12 cellular contexts compared by ENCODE assay signal in the genomic region with DNA sequence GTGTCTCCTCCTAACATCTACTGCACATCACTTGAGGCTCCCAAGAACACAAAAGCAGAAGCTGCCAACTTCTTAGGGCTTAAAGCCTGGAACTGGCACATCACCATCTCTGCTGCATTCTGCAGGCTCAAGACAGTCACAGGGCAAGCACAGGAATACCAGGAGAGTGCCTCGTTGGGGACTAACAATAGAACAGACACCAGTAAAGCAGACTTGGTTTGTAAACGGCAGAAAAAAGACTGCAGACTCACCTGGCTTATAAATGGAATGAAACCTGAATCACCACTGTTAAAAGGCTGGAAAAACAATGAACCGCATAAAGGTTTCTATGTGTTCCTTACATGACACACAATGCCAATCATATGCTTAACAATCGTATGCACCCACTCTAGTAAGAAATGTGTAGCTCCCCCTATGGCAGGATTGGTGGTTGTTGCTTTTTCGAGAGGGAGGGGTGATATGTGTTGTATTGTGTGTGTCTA. TPM values are rescaled to one million over a fixed set of nuclear protein-coding genes. Genes with fewer than 3 reads are reported as not detected.
DNase-seq lines count a peak whose midpoint lies in the region; ATAC-seq, FAIRE-seq and TF ChIP-seq lines count a peak whose summit lies in the region.
"Had no signal": no experiment of that assay in that cellular context is flagged by ENCODE, and none has a peak within 500 bp of the region (broad histone marks: within the 10 kb centered on the region; RNA-seq: fewer than 3 reads in every experiment).

No MANE protein-coding gene starts in this region.

- H3K79me2 ChIP-seq in HCT116 (ENCODE audit: insufficient read depth, low read length) = peaks cover 100% of the 10 kb centered on the region

- H4K20me1 ChIP-seq in HCT116 (ENCODE audit: insufficient read depth) = peaks cover 55% of the 10 kb centered on the region; the same call in 1 of the 2 replicates

- no peak; the same call in 2 of the 3 replicates for TF ChIP-seq CTCF in A549 (IDR thresholded peaks at IDR 0.05)
- peak in 2 of 3 experiments; percentile 17 to 30; a peak in 2 of 6 replicates for TF ChIP-seq CTCF in HCT116 (IDR thresholded peaks at IDR 0.05 in 2 of 3, conservative IDR thresholded peaks at IDR 0.05 in 1 of 3; ENCODE audit: borderline replicate concordance in 1 of 3, insufficient read depth in 1 of 3, low read depth in 2 of 3, low read length in 2 of 3)
- TF ChIP-seq CTCF in astrocyte of the cerebellum (IDR thresholded peaks at IDR 0.05; ENCODE audit: low read depth, low read length, missing control alignments) = peak; percentile 28

- H3K23ac ChIP-seq in mesenchymal stem cell (ENCODE audit: low read length in 2 of 2) = no peak overlapping the region

- CTCF ChIA-PET in A549 (lab: Yijun Ruan, JAX) (interaction anchor here (1.4 to 2.5 kb wide), 3 partner anchors 10 to 106 kb away, joined by 3 to 9 read pairs (median 4); no protein-coding TSS in a partner anchor), HCT116 (lab: Charles Lee) (interaction anchor here (1.1 kb wide), 1 partner anchor 9 kb away, joined by 5 read pairs; no protein-coding TSS in a partner anchor)

- TF ChIP-seq POLR2A in A549 (IDR thresholded peaks at IDR 0.05; ENCODE audit: low read length) = no peak
- no peak for TF ChIP-seq POLR2A in HCT116 (IDR thresholded peaks at IDR 0.05; ENCODE audit: borderline replicate concordance, extremely low read depth, insufficient read depth, insufficient read length)

- peak overlapping the region; percentile 22; the same call in 2 of the 3 replicates for H3K4me2 ChIP-seq in A549
- no peak overlapping the region for H3K4me2 ChIP-seq in HCT116 (ENCODE audit: low read length)
- H3K4me2 ChIP-seq in mesenchymal stem cell (ENCODE audit: low read length, poor library complexity, severe bottlenecking) = no peak overlapping the region

- no TSS peak for BruUV-seq in HCT116 (replicated peaks; lab: Mats Ljungman, UMichigan)

- H3K9me2 ChIP-seq in HCT116 (ENCODE audit: insufficient read depth) = no peaks in the 10 kb centered on the region

- FAIRE-seq in A549 (lab: Jason Lieb, UNC) = no peak

- H3K27ac ChIP-seq in A549 = peak overlapping the region; percentile 9 to 52; a peak in 3 of 6 replicates
- no peak overlapping the region for H3K27ac ChIP-seq in HCT116 (ENCODE audit: low read depth, low read length)
- peak overlapping the region; percentile 48 for H3K27ac ChIP-seq in right cardiac atrium (ENCODE audit: low read length)
- no peak overlapping the region for H3K27ac ChIP-seq in mesenchymal stem cell (ENCODE audit: low read length, poor library complexity, severe bottlenecking)
- H3K27ac ChIP-seq: ovary, SK-N-MC had no signal

- POLR2A ChIA-PET in A549 (lab: Yijun Ruan, JAX) (no interaction called here), HCT116 (lab: Charles Lee) (no interaction called here)

- 31% methylated on average over 5 of the region's 5 CpGs for WGBS in A549 (ENCODE audit: missing lambda C conversion rate)
- WGBS in right cardiac atrium = 53% methylated on average over 5 of the region's 5 CpGs
- 81% methylated on average over 3 of the region's 5 CpGs for WGBS in mesenchymal stem cell

- in situ Hi-C loops in astrocyte of the cerebellum (cut with HindIII; ENCODE audit: low sequenced_read_pairs) = no loop called here

- no peak overlapping the region for H3K18ac ChIP-seq in mesenchymal stem cell (ENCODE audit: low read depth in 1 of 2, low read length in 2 of 2)

- TF ChIP-seq EP300 in A549 (IDR thresholded peaks at IDR 0.05) = no peak

- H3K4ac ChIP-seq in mesenchymal stem cell (ENCODE audit: low read depth in 1 of 2, low read length in 2 of 2) = no peak overlapping the region

- H2BK15ac ChIP-seq in mesenchymal stem cell (ENCODE audit: low read depth, poor library complexity, severe bottlenecking) = no peak overlapping the region

- TF ChIP-seq RAD21 in A549 (conservative IDR thresholded peaks at IDR 0.05 in 1 of 2, IDR thresholded peaks at IDR 0.05 in 1 of 2) (no peak), HCT116 (IDR thresholded peaks at IDR 0.05; ENCODE audit: low read depth) (no peak)

- H2AK5ac ChIP-seq in mesenchymal stem cell (ENCODE audit: low read length, severe bottlenecking) = no peak overlapping the region

- no peaks in the 10 kb centered on the region for H3K27me3 ChIP-seq in HCT116 (ENCODE audit: insufficient read depth, low read length)
- no peaks in the 10 kb centered on the region for H3K27me3 ChIP-seq in right cardiac atrium (ENCODE audit: control insufficient read depth, insufficient read depth)
- no peaks in the 10 kb centered on the region for H3K27me3 ChIP-seq in mesenchymal stem cell (ENCODE audit: control insufficient read depth in 1 of 2, insufficient read depth in 1 of 2, low read length in 2 of 2)
- H3K27me3 ChIP-seq: ovary had no signal

- no peak overlapping the region for H2BK120ac ChIP-seq in mesenchymal stem cell (ENCODE audit: low read depth, low read length)

- H3K36me3 ChIP-seq in HCT116 (ENCODE audit: control insufficient read depth in 1 of 2, insufficient read depth in 2 of 2, low read length in 2 of 2) (no peaks in the 10 kb centered on the region), mesenchymal stem cell (ENCODE audit: control insufficient read depth in 1 of 2, insufficient read depth in 2 of 2, low read depth in 1 of 2, low read length in 2 of 2) (no peaks in the 10 kb centered on the region)
- H3K36me3 ChIP-seq: ovary had no signal

- H2BK5ac ChIP-seq in mesenchymal stem cell (ENCODE audit: low read depth, low read length, poor library complexity, severe bottlenecking) = no peak overlapping the region

- RAD21 ChIA-PET in HCT116 (lab: Charles Lee; ENCODE audit: low non-redundant PET in 1 of 2, low total read pairs in 2 of 2, uncharacterized antibody in 2 of 2, unreplicated experiment in 2 of 2) = no interaction called here

- H2AFZ ChIP-seq in HCT116 (ENCODE audit: low read depth, low read length, poor library complexity, severe bottlenecking) = no peak overlapping the region
- no peak overlapping the region for H2AFZ ChIP-seq in mesenchymal stem cell (ENCODE audit: low read depth, low read length)

- H2BK12ac ChIP-seq in mesenchymal stem cell (ENCODE audit: low read length in 2 of 2) = no peak overlapping the region

- H3K4me1 ChIP-seq in A549 (peaks cover 75% of the 10 kb centered on the region), HCT116 (ENCODE audit: control insufficient read depth in 1 of 2, insufficient read depth in 2 of 2, low read length in 2 of 2) (peaks cover 0 to 10% of the 10 kb centered on the region in 2 experiments; a peak in 1 of 4 replicates), right cardiac atrium (ENCODE audit: control insufficient read depth, insufficient read depth, low read length) (peaks cover 19% of the 10 kb centered on the region), mesenchymal stem cell (ENCODE audit: control insufficient read depth, insufficient read depth, low read depth, low read length) (peaks cover 5% of the 10 kb centered on the region)

- H3K9me3 ChIP-seq in A549 (no peaks in the 10 kb centered on the region), HCT116 (ENCODE audit: control insufficient read depth in 1 of 2, insufficient read depth in 1 of 2, low read depth in 1 of 2, low read length in 2 of 2) (no peaks in the 10 kb centered on the region), right cardiac atrium (ENCODE audit: control insufficient read depth, low read length) (no peaks in the 10 kb centered on the region), mesenchymal stem cell (ENCODE audit: control insufficient read depth, low read length) (no peaks in the 10 kb centered on the region)
- H3K9me3 ChIP-seq: ovary had no signal

- peak; percentile 28 to 44; a peak in 3 of 6 replicates for ATAC-seq in A549
- peak; percentile 69 for ATAC-seq in HCT116
- ATAC-seq in right cardiac atrium = peak in 1 of 2 donors; percentile 44
- no peak for ATAC-seq in GM21447 (IDR thresholded peaks at IDR 0.05; ENCODE audit: unreplicated experiment)

- H4K91ac ChIP-seq in mesenchymal stem cell (ENCODE audit: low read length) = no peak overlapping the region

- H3K14ac ChIP-seq in mesenchymal stem cell (ENCODE audit: low read length in 2 of 2) = no peak overlapping the region

- intact Hi-C loops in HCT116 (cut with micrococcal nuclease) (no loop called here), right cardiac atrium (cut with DNase I) (no loop called here)

- no peak overlapping the region for H3K9ac ChIP-seq in HCT116 (ENCODE audit: low read length)
- no peak overlapping the region for H3K9ac ChIP-seq in mesenchymal stem cell (ENCODE audit: low read length)

- no peak overlapping the region for H3K4me3 ChIP-seq in A549
- H3K4me3 ChIP-seq in HCT116 (replicated peaks in 1 of 2; ENCODE audit: low read depth in 1 of 2, low read length in 2 of 2) = no peak overlapping the region
- H3K4me3 ChIP-seq in astrocyte of the cerebellum (ENCODE audit: low read depth, low read length) = no peak overlapping the region
- no peak overlapping the region for H3K4me3 ChIP-seq in right cardiac atrium (ENCODE audit: low read length)
- H3K4me3 ChIP-seq in mesenchymal stem cell (ENCODE audit: insufficient read depth in 1 of 2, low read depth in 1 of 2, low read length in 2 of 2) = no peak overlapping the region
- H3K4me3 ChIP-seq: ovary, SK-N-MC had no signal

- DNase-seq in A549 (ENCODE audit: low read depth in 1 of 2, low spot score in 1 of 2) (peak in 1 of 2 experiments; percentile 31), HCT116 (ENCODE audit: low read depth, low spot score) (no peak), astrocyte of the cerebellum (ENCODE audit: low read depth) (no peak), right cardiac atrium (no peak), mesenchymal stem cell (no peak), activated gamma-delta T cell (lab: John Stamatoyannopoulos, UW) (no peak), COR-L47 (lab: John Stamatoyannopoulos, UW) (no peak)
- DNase-seq: kidney glomerular epithelial cell, NCI-H2171, ovary had no signal

- H4K8ac ChIP-seq in mesenchymal stem cell (ENCODE audit: low read length) = no peak overlapping the region

- H3K79me1 ChIP-seq in mesenchymal stem cell (replicated peaks; ENCODE audit: low read length, poor library complexity, severe bottlenecking) = peaks cover 3% of the 10 kb centered on the region

TF ChIP-seq in A549, 52 proteins besides CTCF, POLR2A, EP300 and RAD21 (continues in another document):
- TF ChIP-seq RCOR1 (IDR thresholded peaks at IDR 0.05; ENCODE audit: low read depth, low read length) = no peak

RNA-seq across cellular contexts. Expression of gene RHEB, which starts 12.8 kb away (rescaled TPM):
- 148 and 198 TPM in 2 replicates for polyA plus RNA-seq in A549 (2011; rRNA removed)
- polyA plus RNA-seq in A549 (2012; cell fraction: cytosol; rRNA removed) = 61.9 and 65.5 TPM in 2 replicates
- polyA plus RNA-seq in A549 (2012; cell fraction: nucleus; rRNA removed) = 27.8 and 48.0 TPM in 2 replicates
- 102 to 112 TPM (median 110 TPM) in 3 replicates for polyA plus RNA-seq in A549 (2017; fragmentation: RNase III; extraction: RNeasy Plus Mini Kit Qiagen cat#74134 plus additional on column Dnase treatment)
- 15.0 and 17.8 TPM in 2 replicates for polyA minus RNA-seq in A549 (2011; rRNA and poly(A)+ RNA removed)
- 114 TPM for total RNA-seq in HCT116 (2021; ENCODE audit: unreplicated experiment)
- polyA plus RNA-seq in HCT116 (2012) = 34.4 and 49.8 TPM in 2 replicates
- 100 to 1,000 TPM; 115 to 217 (median 124) TPM for total RNA-seq in right cardiac atrium
- polyA plus RNA-seq in right cardiac atrium = 135 TPM
- 87.3 TPM for polyA plus RNA-seq in mesenchymal stem cell (2013, experiment 1 of 2)
- 88.1 TPM for polyA plus RNA-seq in mesenchymal stem cell (2013, experiment 2 of 2)

Comparison
In these comparisons a context has a peak if more than half of its experiments do, and no peak if none do; other contexts are left out.
1. H3K27ac ChIP-seq: peak in A549 (2 of 2) and right cardiac atrium (single experiment); none in HCT116 (single experiment) and mesenchymal stem cell (single experiment).
2. Of the 6 proteins assayed by ChIP-seq in both A549 and HCT116: peak only in A549: none; only in HCT116: CTCF; in both: none; in neither: 5.